ENCODE assay signal across 10 cellular contexts in the genomic region with DNA sequence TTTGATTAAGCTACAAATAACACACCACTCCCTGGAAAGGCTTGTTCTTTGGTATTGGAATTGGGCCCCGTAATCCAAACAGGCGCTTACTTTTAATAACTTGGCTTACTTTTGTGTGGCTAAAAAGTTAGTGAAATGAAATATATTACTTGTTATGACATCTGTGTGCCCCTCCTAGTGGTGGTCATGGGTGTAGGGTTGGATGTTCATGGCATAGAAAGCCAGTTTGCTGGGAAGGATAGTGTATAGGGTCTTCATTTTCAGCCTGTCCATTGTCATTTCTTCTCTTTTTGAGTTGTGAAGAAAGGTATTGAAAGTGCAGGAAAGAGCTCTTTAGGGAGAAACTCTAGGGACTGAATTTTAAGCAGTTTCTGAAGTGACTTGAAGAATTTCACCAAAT. TPM values are rescaled to one million over a fixed set of nuclear protein-coding genes. Genes with fewer than 3 reads are reported as not detected.
DNase-seq lines count a peak whose midpoint lies in the region; ATAC-seq, FAIRE-seq and TF ChIP-seq lines count a peak whose summit lies in the region.
"Had no signal": no experiment of that assay in that cellular context is flagged by ENCODE, and none has a peak within 500 bp of the region (broad histone marks: within the 10 kb centered on the region; RNA-seq: fewer than 3 reads in every experiment).

No MANE protein-coding gene starts in this region.

- H2AFZ ChIP-seq in osteoblast (ENCODE audit: low read length): no peak overlapping the region

- peak; percentile 22 for DNase-seq in NCI-H82 (lab: John Stamatoyannopoulos, UW)
- DNase-seq in NCI-H82 treated with DMSO at 0.1 percent for 48 hours (lab: John Stamatoyannopoulos, UW; ENCODE audit: unreplicated experiment): no peak
- DNase-seq in LHCN-M2 (ENCODE audit: low read depth): peak; percentile 9
- no peak for DNase-seq in chondrocyte (ENCODE audit: low spot score)
- DNase-seq in osteoblast (ENCODE audit: insufficient read length, low spot score, missing footprints): no peak
- no peak for DNase-seq in H54 (ENCODE audit: insufficient read length, low spot score)

- no peaks in the 10 kb centered on the region for H3K36me3 Mint-ChIP-seq in chondrocyte (ENCODE audit: low read depth)

- H3K27me3 ChIP-seq in osteoblast (ENCODE audit: insufficient read depth, low read length): no peaks in the 10 kb centered on the region
- H3K27me3 ChIP-seq: BLaER1 treated with 17β-estradiol and CSF1 and Interleukin-3, amounts not matched to agents 10 nM and 100 nM; SJSA1 had no signal

- no peak overlapping the region for H3K27ac ChIP-seq in osteoblast (ENCODE audit: low read depth, low read length)
- H3K27ac ChIP-seq: SJSA1 had no signal

- H3K4me3 Mint-ChIP-seq in chondrocyte (ENCODE audit: unreplicated experiment): no peak overlapping the region

- H3K4me2 ChIP-seq in osteoblast (ENCODE audit: insufficient read depth, low read length): no peak overlapping the region

- no peak overlapping the region for H3K4me3 ChIP-seq in osteoblast (ENCODE audit: insufficient read depth, low read length)
- H3K4me3 ChIP-seq: BLaER1 treated with 17β-estradiol and CSF1 and Interleukin-3, amounts not matched to agents 10 nM and 100 nM; SJSA1 had no signal

- no peak overlapping the region for H3K27ac Mint-ChIP-seq in chondrocyte (ENCODE audit: unreplicated experiment)

- H4K20me1 ChIP-seq in osteoblast (ENCODE audit: insufficient read depth, low read length): no peaks in the 10 kb centered on the region

- H3K4me1 ChIP-seq in osteoblast (ENCODE audit: insufficient read depth, low read length): peaks cover 23% of the 10 kb centered on the region

- peaks cover 2% of the 10 kb centered on the region for H3K79me2 ChIP-seq in osteoblast (ENCODE audit: insufficient read depth, low read length)

- H3K4me1 Mint-ChIP-seq in chondrocyte (ENCODE audit: low read depth): peaks cover 34% of the 10 kb centered on the region

- no peak for FAIRE-seq in H54 (lab: Jason Lieb, UNC)

- no peaks in the 10 kb centered on the region for H3K9me3 ChIP-seq in osteoblast (ENCODE audit: low read depth, low read length)
- H3K9me3 ChIP-seq: SJSA1 had no signal

- H3K36me3 ChIP-seq in osteoblast (ENCODE audit: insufficient read depth, low read length): no peaks in the 10 kb centered on the region
- H3K36me3 ChIP-seq: SJSA1 had no signal

- no peak for ATAC-seq in HG02571 (IDR thresholded peaks at IDR 0.05; ENCODE audit: unreplicated experiment)
- ATAC-seq in GM19351 (IDR thresholded peaks at IDR 0.05; ENCODE audit: unreplicated experiment): no peak

- TF ChIP-seq CTCF in chondrocyte (IDR thresholded peaks at IDR 0.05) (peak; percentile 74), osteoblast (IDR thresholded peaks at IDR 0.05; ENCODE audit: extremely low read depth, low read depth, low read length) (peak; percentile 48)

- TF ChIP-seq POLR2A in H54 (IDR thresholded peaks at IDR 0.05; ENCODE audit: low read depth, low read length): no peak

- H3K27me3 Mint-ChIP-seq in chondrocyte (ENCODE audit: low read depth): no peaks in the 10 kb centered on the region

- no peaks in the 10 kb centered on the region for H3K9me3 Mint-ChIP-seq in chondrocyte (ENCODE audit: low read depth)

RNA-seq across cellular contexts. Expression of a gene that starts 5.9 kb away (rescaled TPM):
- total RNA-seq in LHCN-M2 (2014; rRNA removed) (5.8 and 6.7 TPM in 2 replicates), chondrocyte (1.4 to 2.3 TPM (median 1.5 TPM) in 3 replicates), osteoblast (6.5 and 6.9 TPM in 2 replicates)
- polyA plus RNA-seq in LHCN-M2 (2012): 1.5 TPM

Comparison
In these comparisons a context has a peak if more than half of its experiments do, and no peak if none do; other contexts are left out.
1. DNase-seq: peak in NCI-H82 (single experiment) and LHCN-M2 (single experiment); none in NCI-H82 treated with DMSO at 0.1 percent for 48 hours (single experiment), chondrocyte (single experiment), osteoblast (single experiment) and H54 (single experiment).